In the genomic region with DNA sequence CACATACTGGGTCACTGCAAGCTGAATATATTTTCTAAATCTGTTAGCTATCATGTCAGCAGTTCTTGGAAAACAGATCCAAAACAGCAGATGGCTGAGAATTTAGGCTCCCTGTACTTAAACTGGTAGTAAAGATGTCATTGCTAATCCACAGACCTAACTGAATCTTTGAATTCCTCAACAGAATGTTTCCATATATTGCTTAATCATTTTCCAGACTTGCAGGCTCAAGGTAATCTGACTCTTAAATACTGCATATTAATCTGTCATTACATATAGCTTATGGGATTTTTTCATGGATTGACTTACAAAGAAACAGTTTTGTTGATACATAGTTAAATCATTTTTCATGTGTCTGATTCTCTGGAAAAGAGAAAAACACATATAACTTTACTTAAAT, we compare ENCODE assay signal across 19 cellular contexts.
DNase-seq lines count a peak whose midpoint lies in the region; ATAC-seq and TF ChIP-seq lines count a peak whose summit lies in the region.
"Had no signal": no experiment of that assay in that cellular context is flagged by ENCODE, and none has a peak within 500 bp of the region (broad histone marks: within the 10 kb centered on the region; RNA-seq: fewer than 3 reads in every experiment).

No MANE protein-coding gene starts in this region.

- no peak overlapping the region for H3K4me2 ChIP-seq in MM.1S (ENCODE audit: low read depth, low read length)
- H3K4me2 ChIP-seq: BLaER1, PC-9 had no signal

- H3K36me3 ChIP-seq in neuron (ENCODE audit: insufficient read depth, low read length) (no peaks in the 10 kb centered on the region), MM.1S (replicated peaks; ENCODE audit: insufficient read depth, low read length) (no peaks in the 10 kb centered on the region)
- H3K36me3 ChIP-seq: BLaER1, SJSA1 had no signal

- no peaks in the 10 kb centered on the region for H3K79me2 ChIP-seq in MM.1S (ENCODE audit: low read length)

- H3K4me3 ChIP-seq in neuron (ENCODE audit: low read length): no peak overlapping the region
- no peak overlapping the region for H3K4me3 ChIP-seq in MM.1S (ENCODE audit: low read length)
- H3K4me3 ChIP-seq: BLaER1, GM23248, PC-9, SJSA1 had no signal

- H3K9me2 ChIP-seq in MM.1S (replicated peaks; ENCODE audit: insufficient read depth, low read length): no peaks in the 10 kb centered on the region

- H3F3A ChIP-seq in MM.1S (ENCODE audit: insufficient read depth, low read length): no peaks in the 10 kb centered on the region

- H3K27me3 ChIP-seq in neuron (ENCODE audit: insufficient read depth, low read length) (no peaks in the 10 kb centered on the region), MM.1S (replicated peaks; ENCODE audit: insufficient read depth, low read length) (no peaks in the 10 kb centered on the region)
- H3K27me3 ChIP-seq: BLaER1, SJSA1 had no signal

- H3K9ac ChIP-seq in MM.1S (ENCODE audit: low read length): no peak overlapping the region
- H3K9ac ChIP-seq: BLaER1, GM23248 had no signal

- peak overlapping the region; percentile 47 for H2AFZ ChIP-seq in neuron (ENCODE audit: low read depth, low read length)
- no peak overlapping the region for H2AFZ ChIP-seq in MM.1S (ENCODE audit: low read length)
- H2AFZ ChIP-seq: GM23248, PC-9 had no signal

- DNase-seq in D341Med (ENCODE audit: low spot score) (peak; percentile 40), NCI-H1694 (lab: John Stamatoyannopoulos, UW) (peak; percentile 50), NCI-H82 treated with DMSO at 0.1 percent for 48 hours (lab: John Stamatoyannopoulos, UW; ENCODE audit: unreplicated experiment) (peak; percentile 99), MM.1S (no peak)
- no peak for DNase-seq in stimulated activated CD4-positive, alpha-beta T cell treated with anti-CD3 and anti-CD28 coated beads, Interleukin-12 subunit alpha, Interleukin-12 subunit beta, amount 100 ng/mL, for 4 hours
- DNase-seq: CD8-positive, alpha-beta memory T cell; GM23248; NCI-H1417 treated with DMSO at 0.1 percent for 48 hours; NCI-H2029 treated with DMSO at 0.1 percent for 48 hours; NCI-H2227 treated with DMSO at 0.1 percent for 48 hours; NCI-H526 treated with DMSO at 0.1 percent for 48 hours; PC-9; SW 1271 had no signal

- H3K4me1 ChIP-seq in neuron (ENCODE audit: insufficient read depth, low read length) (no peaks in the 10 kb centered on the region), MM.1S (ENCODE audit: low read length) (no peaks in the 10 kb centered on the region)
- H3K4me1 ChIP-seq: BLaER1, SJSA1 had no signal

- H3K27ac ChIP-seq in MM.1S (ENCODE audit: low read length): no peak overlapping the region
- H3K27ac ChIP-seq: BLaER1, GM23248, PC-9, SJSA1 had no signal

- no peak for ATAC-seq in GM18520 (IDR thresholded peaks at IDR 0.05; ENCODE audit: unreplicated experiment)
- ATAC-seq in GM19035 (IDR thresholded peaks at IDR 0.05; ENCODE audit: unreplicated experiment): no peak
- ATAC-seq: HCT116 had no signal

- TF ChIP-seq CTCF in MM.1S (IDR thresholded peaks at IDR 0.05; ENCODE audit: low read length): no peak

- H3K9me3 ChIP-seq in neuron (ENCODE audit: low read length) (no peaks in the 10 kb centered on the region), MM.1S (replicated peaks; ENCODE audit: insufficient read depth, low read length) (no peaks in the 10 kb centered on the region)
- H3K9me3 ChIP-seq: BLaER1, SJSA1 had no signal

- H4K20me1 ChIP-seq in MM.1S (ENCODE audit: insufficient read depth, low read length): no peaks in the 10 kb centered on the region
- H4K20me1 ChIP-seq: BLaER1 had no signal

Comparison
In these comparisons a context has a peak if more than half of its experiments do, and no peak if none do; other contexts are left out.
1. DNase-seq: peak in D341Med (single experiment), NCI-H1694 (single experiment) and NCI-H82 treated with DMSO at 0.1 percent for 48 hours (single experiment); none in stimulated activated CD4-positive, alpha-beta T cell treated with anti-CD3 and anti-CD28 coated beads, Interleukin-12 subunit alpha, Interleukin-12 subunit beta, amount 100 ng/mL, for 4 hours (single experiment) and MM.1S (single experiment).